Comparison of ENCODE assay signal across 1 cellular context in genomic region chr1:230986976-230987375, GRCh38.
A peak's percentile ranks its signal among the peaks of the same experiment; 100 is the strongest.
TF ChIP-seq lines count a peak whose summit lies in the region.

No MANE protein-coding gene starts in this region.

TF ChIP-seq in K562, 482 proteins besides CTCF, POLR2A, EP300 and RAD21:
- TF ChIP-seq JUND (IDR thresholded peaks at IDR 0.05; ENCODE audit: borderline replicate concordance, low read depth, low read length), result no peak
- peak; percentile 27; the same call in 1 of the 3 replicates for TF ChIP-seq JUND (tag; IDR thresholded peaks at IDR 0.05; ENCODE audit: borderline replicate concordance, low read depth, low read length)
- TF ChIP-seq CSDE1 (IDR thresholded peaks at IDR 0.05), result no peak
- TF ChIP-seq ZNF174 (CRISPR knock-in tag; IDR thresholded peaks at IDR 0.05), result no peak
- TF ChIP-seq TAL1 (IDR thresholded peaks at IDR 0.05), result no peak
- 0 out of 2 replicates have a peak, but pooled peaks have one; percentile 2 for TF ChIP-seq POLR2AphosphoS2 (IDR thresholded peaks at IDR 0.05; ENCODE audit: low read length)
- TF ChIP-seq ZZZ3 (IDR thresholded peaks at IDR 0.05), result no peak
- TF ChIP-seq, protein P1, sequence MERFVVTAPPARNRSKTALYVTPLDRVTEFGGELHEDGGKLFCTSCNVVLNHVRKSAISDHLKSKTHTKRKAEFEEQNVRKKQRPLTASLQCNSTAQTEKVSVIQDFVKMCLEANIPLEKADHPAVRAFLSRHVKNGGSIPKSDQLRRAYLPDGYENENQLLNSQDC (CRISPR knock-in tag; IDR thresholded peaks at IDR 0.05), result no peak
- TF ChIP-seq, protein P2, sequence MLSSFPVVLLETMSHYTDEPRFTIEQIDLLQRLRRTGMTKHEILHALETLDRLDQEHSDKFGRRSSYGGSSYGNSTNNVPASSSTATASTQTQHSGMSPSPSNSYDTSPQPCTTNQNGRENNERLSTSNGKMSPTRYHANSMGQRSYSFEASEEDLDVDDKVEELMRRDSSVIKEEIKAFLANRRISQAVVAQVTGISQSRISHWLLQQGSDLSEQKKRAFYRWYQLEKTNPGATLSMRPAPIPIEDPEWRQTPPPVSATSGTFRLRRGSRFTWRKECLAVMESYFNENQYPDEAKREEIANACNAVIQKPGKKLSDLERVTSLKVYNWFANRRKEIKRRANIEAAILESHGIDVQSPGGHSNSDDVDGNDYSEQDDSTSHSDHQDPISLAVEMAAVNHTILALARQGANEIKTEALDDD (IDR thresholded peaks at IDR 0.05), result peak; percentile 73; the same call in 1 of the 2 replicates
- TF ChIP-seq, protein P3, sequence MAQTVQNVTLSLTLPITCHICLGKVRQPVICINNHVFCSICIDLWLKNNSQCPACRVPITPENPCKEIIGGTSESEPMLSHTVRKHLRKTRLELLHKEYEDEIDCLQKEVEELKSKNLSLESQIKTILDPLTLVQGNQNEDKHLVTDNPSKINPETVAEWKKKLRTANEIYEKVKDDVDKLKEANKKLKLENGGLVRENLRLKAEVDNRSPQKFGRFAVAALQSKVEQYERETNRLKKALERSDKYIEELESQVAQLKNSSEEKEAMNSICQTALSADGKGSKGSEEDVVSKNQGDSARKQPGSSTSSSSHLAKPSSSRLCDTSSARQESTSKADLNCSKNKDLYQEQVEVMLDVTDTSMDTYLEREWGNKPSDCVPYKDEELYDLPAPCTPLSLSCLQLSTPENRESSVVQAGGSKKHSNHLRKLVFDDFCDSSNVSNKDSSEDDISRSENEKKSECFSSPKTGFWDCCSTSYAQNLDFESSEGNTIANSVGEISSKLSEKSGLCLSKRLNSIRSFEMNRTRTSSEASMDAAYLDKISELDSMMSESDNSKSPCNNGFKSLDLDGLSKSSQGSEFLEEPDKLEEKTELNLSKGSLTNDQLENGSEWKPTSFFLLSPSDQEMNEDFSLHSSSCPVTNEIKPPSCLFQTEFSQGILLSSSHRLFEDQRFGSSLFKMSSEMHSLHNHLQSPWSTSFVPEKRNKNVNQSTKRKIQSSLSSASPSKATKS (CRISPR knock-in tag; IDR thresholded peaks at IDR 0.05), result no peak
- TF ChIP-seq ELF1 (tag; IDR thresholded peaks at IDR 0.05), result no peak
- TF ChIP-seq ZNF778 (CRISPR knock-in tag; IDR thresholded peaks at IDR 0.05), result no peak
- peak; percentile 73 for TF ChIP-seq FOSL1 (tag; conservative IDR thresholded peaks at IDR 0.05)
- TF ChIP-seq MECOM (CRISPR knock-in tag; IDR thresholded peaks at IDR 0.05), result 0 out of 2 replicates have a peak, but pooled peaks have one; percentile 46
